In the genomic region with DNA sequence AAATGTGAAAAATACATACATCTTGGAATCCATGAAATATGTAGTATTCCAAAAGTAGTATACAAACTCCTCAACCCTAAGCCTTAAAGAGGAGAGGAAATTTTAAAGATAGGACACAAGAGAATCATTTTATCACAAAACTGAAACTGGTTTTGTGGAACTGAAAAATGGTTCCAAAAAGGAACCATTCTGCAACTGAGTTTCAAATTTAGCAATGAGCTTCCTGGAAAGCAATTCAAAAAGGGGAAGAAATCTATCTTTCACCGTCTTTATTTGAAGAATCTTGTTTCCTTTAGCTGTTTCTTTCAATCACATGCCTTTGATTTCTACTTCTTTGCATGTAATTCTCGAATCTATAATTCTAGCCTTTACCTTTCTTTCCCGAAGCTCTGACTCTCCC, we compare ENCODE assay signal across 26 cellular contexts.
DNase-seq lines count a peak whose midpoint lies in the region; ATAC-seq lines count a peak whose summit lies in the region.
"Had no signal": no experiment of that assay in that cellular context is flagged by ENCODE, and none has a peak within 500 bp of the region (broad histone marks: within the 10 kb centered on the region; RNA-seq: fewer than 3 reads in every experiment).

No MANE protein-coding gene starts in this region.

- DNase-seq in NOMO-1 (lab: John Stamatoyannopoulos, UW; ENCODE audit: unreplicated experiment in 2 of 2) (peak; percentile 31 to 89), NOMO-1 treated with dmso at 0.1 percent for 144 hours (lab: John Stamatoyannopoulos, UW; ENCODE audit: unreplicated experiment) (no peak), NAMALWA (ENCODE audit: low spot score) (peak; percentile 8), midbrain (lab: John Stamatoyannopoulos, UW) (peak; percentile 9), NCI-H524 treated with DMSO at 0.1 percent for 48 hours (lab: John Stamatoyannopoulos, UW) (no peak), NCI-H446 treated with DMSO at 0.1 percent for 48 hours (lab: John Stamatoyannopoulos, UW) (no peak), T1000 (lab: John Stamatoyannopoulos, UW) (no peak)
- DNase-seq: activated CD4-positive, alpha-beta memory T cell treated with anti-CD3 and anti-CD28 coated beads, Interleukin-2, amount 10 ng/mL, durations not matched to agents 7 days and 5 days; activated CD8-positive, alpha-beta memory T cell treated with anti-CD3 and anti-CD28 coated beads, Interleukin-2, amount 50 U/mL, for 4 hours; activated naive CD4-positive, alpha-beta T cell treated with anti-CD3 and anti-CD28 coated beads, Interleukin-2, amount 10 ng/mL, durations not matched to agents 7 days and 5 days; adrenal gland; CD8-positive, alpha-beta T cell; central memory CD4-positive, alpha-beta T cell; cortex of kidney; erythroblast; heart left ventricle; islet precursor cell; left lung; NCI-H1436 treated with DMSO at 0.1 percent for 48 hours; NCI-H226; right cardiac atrium; RPMI8226; stimulated activated naive CD4-positive, alpha-beta T cell treated with Interleukin-2 at 50 U/mL for 16 hours had no signal

- peak; percentile 66 for ATAC-seq in GM19395 (IDR thresholded peaks at IDR 0.05; ENCODE audit: unreplicated experiment)
- ATAC-seq: CD8-positive, alpha-beta T cell; GM23338; heart left ventricle; K562; left lung; right cardiac atrium had no signal

Comparison
In these comparisons a context has a peak if more than half of its experiments do, and no peak if none do; other contexts are left out.
1. DNase-seq: peak in NOMO-1 (2 of 2), NAMALWA (single experiment) and midbrain (single experiment); none in NOMO-1 treated with dmso at 0.1 percent for 144 hours (single experiment), NCI-H524 treated with DMSO at 0.1 percent for 48 hours (single experiment), NCI-H446 treated with DMSO at 0.1 percent for 48 hours (single experiment) and T1000 (single experiment).